In the genomic region with DNA sequence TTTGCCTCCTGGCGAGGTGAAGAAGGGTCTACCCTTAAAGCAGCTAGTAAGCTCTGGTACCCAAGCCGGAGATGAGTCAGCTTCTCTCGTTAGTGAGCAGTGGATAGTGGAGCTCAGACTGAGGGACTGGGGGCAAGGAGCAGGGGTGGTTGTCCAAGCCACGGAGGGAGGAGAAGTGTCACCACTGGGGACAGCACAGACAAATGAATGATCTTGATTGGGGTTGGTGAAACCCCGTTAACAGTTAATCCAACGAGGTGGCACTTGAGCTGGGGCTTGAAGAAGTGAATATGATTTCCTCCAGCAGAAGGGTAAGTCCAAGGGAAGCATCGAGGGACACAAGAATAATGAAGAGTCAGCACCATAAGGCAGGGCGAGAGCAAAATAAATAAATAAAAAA, we compare ENCODE assay signal across 19 cellular contexts. TPM values are rescaled to one million over a fixed set of nuclear protein-coding genes. Genes with fewer than 3 reads are reported as not detected.
DNase-seq lines count a peak whose midpoint lies in the region; ATAC-seq and TF ChIP-seq lines count a peak whose summit lies in the region.
"Had no signal": no experiment of that assay in that cellular context is flagged by ENCODE, and none has a peak within 500 bp of the region (broad histone marks: within the 10 kb centered on the region; RNA-seq: fewer than 3 reads in every experiment).

No MANE protein-coding gene starts in this region.

- H3K23ac ChIP-seq in mesenchymal stem cell (ENCODE audit: low read length in 2 of 2): no peak overlapping the region

- peak overlapping the region in 9 of 11 experiments; percentile 72 to 96 (median 89); a peak in 18 of 22 replicates for H3K27ac ChIP-seq in BLaER1 treated with 17β-estradiol and CSF1 and Interleukin-3, amounts not matched to agents 10 nM and 100 nM
- H3K27ac ChIP-seq in mesenchymal stem cell (ENCODE audit: low read length, poor library complexity, severe bottlenecking): no peak overlapping the region
- H3K27ac ChIP-seq: lower lobe of right lung, prostate gland, tibial nerve had no signal

- H3K4me1 Mint-ChIP-seq in Caco-2 (ENCODE audit: low read depth, unreplicated experiment) (peaks cover 14% of the 10 kb centered on the region), activated B cell treated with CpG ODN at 0.5 μM for 24 hours (peaks cover 70% of the 10 kb centered on the region)

- H3K4me3 ChIP-seq in BLaER1 treated with 17β-estradiol and CSF1 and Interleukin-3, amounts not matched to agents 10 nM and 100 nM: 0 out of 20 replicates have a peak overlapping the region, but pooled peaks of 1 of the 10 experiments have one; percentile 28
- H3K4me3 ChIP-seq in Caco-2 (ENCODE audit: low read depth, low read length) (no peak overlapping the region), mesenchymal stem cell (ENCODE audit: insufficient read depth in 1 of 2, low read depth in 1 of 2, low read length in 2 of 2) (no peak overlapping the region)
- H3K4me3 ChIP-seq: lower lobe of right lung, prostate gland, smooth muscle cell, tibial nerve had no signal

- H2BK15ac ChIP-seq in mesenchymal stem cell (ENCODE audit: low read depth, poor library complexity, severe bottlenecking): no peak overlapping the region

- H4K8ac ChIP-seq in mesenchymal stem cell (ENCODE audit: low read length): no peak overlapping the region

- H3K4me3 Mint-ChIP-seq in Caco-2 (ENCODE audit: unreplicated experiment) (no peak overlapping the region), activated B cell treated with CpG ODN at 0.5 μM for 24 hours (peak overlapping the region; percentile 46)
- H3K4me3 Mint-ChIP-seq: brain had no signal

- DNase-seq in Caco-2 (no peak), activated B cell treated with CpG ODN at 0.5 μM for 24 hours (no peak), mesenchymal stem cell (no peak), hepatic stellate cell (ENCODE audit: low spot score) (no peak)
- no peak for DNase-seq in stimulated activated CD4-positive, alpha-beta T cell treated with anti-CD3 and anti-CD28 coated beads, Interleukin-4, amount 100 ng/mL, for 1 hour
- DNase-seq: activated gamma-delta T cell treated with Interleukin-2 at 50 U/mL for 16 hours, AML-193, dermis blood vessel endothelial cell, DMS153, Karpas-422, lower lobe of right lung, NCI-H1417 had no signal

- peaks cover 28% of the 10 kb centered on the region for H3K79me1 ChIP-seq in mesenchymal stem cell (replicated peaks; ENCODE audit: low read length, poor library complexity, severe bottlenecking)

- TF ChIP-seq CTCF in Caco-2 (IDR thresholded peaks at IDR 0.05; ENCODE audit: insufficient read depth in 1 of 2, low read depth in 1 of 2, low read length in 1 of 2, severe bottlenecking in 1 of 2, unreplicated experiment in 1 of 2) (no peak), activated B cell treated with CpG ODN at 0.5 μM for 24 hours (IDR thresholded peaks at IDR 0.05) (no peak)

- peak overlapping the region; percentile 6 for H3K27ac Mint-ChIP-seq in Caco-2 (ENCODE audit: unreplicated experiment)
- peak overlapping the region; percentile 91 for H3K27ac Mint-ChIP-seq in activated B cell treated with CpG ODN at 0.5 μM for 24 hours

- peak overlapping the region; percentile 15 for H4K91ac ChIP-seq in mesenchymal stem cell (ENCODE audit: low read length)

- ATAC-seq in activated B cell treated with CpG ODN at 0.5 μM for 24 hours (ENCODE audit: low read depth) (no peak), GM21786 (IDR thresholded peaks at IDR 0.05; ENCODE audit: unreplicated experiment) (no peak), HG02973 (IDR thresholded peaks at IDR 0.05; ENCODE audit: unreplicated experiment) (no peak)

- peaks cover 0 to 61% (median 29%) of the 10 kb centered on the region in 11 experiments; a peak in 18 of 22 replicates for H3K36me3 ChIP-seq in BLaER1 treated with 17β-estradiol and CSF1 and Interleukin-3, amounts not matched to agents 10 nM and 100 nM
- no peaks in the 10 kb centered on the region for H3K36me3 ChIP-seq in Caco-2 (ENCODE audit: control insufficient read depth, insufficient read depth, low read length)
- H3K36me3 ChIP-seq in mesenchymal stem cell (ENCODE audit: control insufficient read depth in 1 of 2, insufficient read depth in 2 of 2, low read depth in 1 of 2, low read length in 2 of 2): peaks cover 0 to 2% of the 10 kb centered on the region in 2 experiments
- H3K36me3 ChIP-seq: lower lobe of right lung, prostate gland, tibial nerve had no signal

- no peak overlapping the region for H3K18ac ChIP-seq in mesenchymal stem cell (ENCODE audit: low read depth in 1 of 2, low read length in 2 of 2)

- peak overlapping the region in 7 of 11 experiments; percentile 1 to 65 (median 31); a peak in 8 of 22 replicates for H3K9ac ChIP-seq in BLaER1 treated with 17β-estradiol and CSF1 and Interleukin-3, amounts not matched to agents 10 nM and 100 nM
- H3K9ac ChIP-seq in mesenchymal stem cell (ENCODE audit: low read length): no peak overlapping the region

- POLR2A ChIA-PET in Caco-2 (lab: Charles Lee): no interaction called here
- POLR2A ChIA-PET in activated B cell treated with CpG ODN at 0.5 μM for 24 hours (lab: Charles Lee): interaction anchor here (1.5 to 2.3 kb wide), 4 partner anchors 11 to 34 kb away, joined by 6 to 12 read pairs (median 10); no protein-coding TSS in a partner anchor

- H3K9me3 ChIP-seq in BLaER1 treated with 17β-estradiol and CSF1 and Interleukin-3, amounts not matched to agents 10 nM and 100 nM (replicated peaks in 1 of 11): peaks cover 0 to 29% (median 9%) of the 10 kb centered on the region in 11 experiments; a peak in 8 of 22 replicates
- H3K9me3 ChIP-seq in Caco-2: no peaks in the 10 kb centered on the region; the same call in 1 of the 2 replicates
- no peaks in the 10 kb centered on the region for H3K9me3 ChIP-seq in mesenchymal stem cell (ENCODE audit: control insufficient read depth, low read length)
- H3K9me3 ChIP-seq: lower lobe of right lung, prostate gland, tibial nerve had no signal

- H3K9me3 Mint-ChIP-seq in Caco-2 (ENCODE audit: unreplicated experiment) (no peaks in the 10 kb centered on the region), activated B cell treated with CpG ODN at 0.5 μM for 24 hours (no peaks in the 10 kb centered on the region)

- H3K27me3 ChIP-seq in BLaER1 treated with 17β-estradiol and CSF1 and Interleukin-3, amounts not matched to agents 10 nM and 100 nM: no peaks in the 10 kb centered on the region
- H3K27me3 ChIP-seq in Caco-2 (replicated peaks; ENCODE audit: control insufficient read depth, insufficient read depth, low read length): no peaks in the 10 kb centered on the region
- H3K27me3 ChIP-seq in mesenchymal stem cell (ENCODE audit: control insufficient read depth in 1 of 2, insufficient read depth in 1 of 2, low read length in 2 of 2): no peaks in the 10 kb centered on the region
- H3K27me3 ChIP-seq: tibial nerve had no signal

- no peaks in the 10 kb centered on the region for H3K36me3 Mint-ChIP-seq in Caco-2 (ENCODE audit: insufficient read depth, unreplicated experiment)
- H3K36me3 Mint-ChIP-seq in activated B cell treated with CpG ODN at 0.5 μM for 24 hours (ENCODE audit: low read depth): peaks cover 21% of the 10 kb centered on the region

- intact Hi-C loops in Caco-2 (cut with micrococcal nuclease; ENCODE audit: unreplicated experiment): no loop called here
- intact Hi-C loops in activated B cell treated with CpG ODN at 0.5 μM for 24 hours (cut with micrococcal nuclease): no loop called here

- H2BK5ac ChIP-seq in mesenchymal stem cell (ENCODE audit: low read depth, low read length, poor library complexity, severe bottlenecking): no peak overlapping the region

- H2BK120ac ChIP-seq in mesenchymal stem cell (ENCODE audit: low read depth, low read length): peak overlapping the region; percentile 3

- no TSS peak for BruUV-seq in Caco-2 (replicated peaks; lab: Mats Ljungman, UMichigan)

- H3K4me2 ChIP-seq in BLaER1 treated with 17β-estradiol and CSF1 and Interleukin-3, amounts not matched to agents 10 nM and 100 nM: peak overlapping the region in 10 of 11 experiments; percentile 16 to 89 (median 73); a peak in 19 of 22 replicates
- H3K4me2 ChIP-seq in mesenchymal stem cell (ENCODE audit: low read length, poor library complexity, severe bottlenecking): no peak overlapping the region
- H3K4me2 ChIP-seq: smooth muscle cell had no signal

- no peak overlapping the region for H2AFZ ChIP-seq in mesenchymal stem cell (ENCODE audit: low read depth, low read length)

- CTCF ChIA-PET in Caco-2 (lab: Charles Lee) (no interaction called here), activated B cell treated with CpG ODN at 0.5 μM for 24 hours (lab: Charles Lee) (interaction anchor here (1.4 kb wide), 1 partner anchor 16 kb away, joined by 4 read pairs; no protein-coding TSS in a partner anchor)

- no peak overlapping the region for H3K14ac ChIP-seq in mesenchymal stem cell (ENCODE audit: low read length in 2 of 2)

- H2BK12ac ChIP-seq in mesenchymal stem cell (ENCODE audit: low read length in 2 of 2): no peak overlapping the region

- H3K4me1 ChIP-seq in BLaER1 treated with 17β-estradiol and CSF1 and Interleukin-3, amounts not matched to agents 10 nM and 100 nM: peaks cover 60 to 94% (median 86%) of the 10 kb centered on the region in 10 experiments
- H3K4me1 ChIP-seq in Caco-2: peaks cover 27% of the 10 kb centered on the region
- H3K4me1 ChIP-seq in mesenchymal stem cell (ENCODE audit: control insufficient read depth, insufficient read depth, low read depth, low read length): peaks cover 9% of the 10 kb centered on the region

- H3K27me3 Mint-ChIP-seq in Caco-2 (ENCODE audit: insufficient read depth, unreplicated experiment): no peaks in the 10 kb centered on the region
- H3K27me3 Mint-ChIP-seq in activated B cell treated with CpG ODN at 0.5 μM for 24 hours: no peaks in the 10 kb centered on the region
- H3K27me3 Mint-ChIP-seq: brain had no signal

- no peak overlapping the region for H3K4ac ChIP-seq in mesenchymal stem cell (ENCODE audit: low read depth in 1 of 2, low read length in 2 of 2)

- 84% methylated on average over 8 of the region's 8 CpGs for whole genome bisulfite sequencing in mesenchymal stem cell

- no peak overlapping the region for H2AK5ac ChIP-seq in mesenchymal stem cell (ENCODE audit: low read length, severe bottlenecking)

- peaks cover 0 to 98% (median 12%) of the 10 kb centered on the region in 11 experiments; a peak in 12 of 22 replicates for H4K20me1 ChIP-seq in BLaER1 treated with 17β-estradiol and CSF1 and Interleukin-3, amounts not matched to agents 10 nM and 100 nM

RNA-seq across cellular contexts. Expression of a gene that starts 43.0 kb away (rescaled TPM):
- total RNA-seq in Caco-2 (2022) (17.0 and 18.3 TPM in 2 replicates), activated B cell treated with CpG ODN at 0.5 μM for 24 hours (27.0 and 28.5 TPM in 2 replicates)
- 10.5 TPM for polyA plus RNA-seq in mesenchymal stem cell (2013, experiment 1 of 2)
- 9.8 TPM for polyA plus RNA-seq in mesenchymal stem cell (2013, experiment 2 of 2)
